Comparison of ENCODE assay signal across 1 cellular context in genomic region chr20:53734006-53734688, GRCh38.
A peak's percentile ranks its signal among the peaks of the same experiment; 100 is the strongest.
TF ChIP-seq lines count a peak whose summit lies in the region.

No MANE protein-coding gene starts in this region.

TF ChIP-seq in HepG2, 621 proteins besides CTCF, POLR2A, EP300 and RAD21 (continued from another document):
- TF ChIP-seq ZBTB37 (CRISPR knock-in tag; IDR thresholded peaks at IDR 0.05) = no peak
- no peak for TF ChIP-seq CBX2 (IDR thresholded peaks at IDR 0.05; ENCODE audit: low read depth, low read length)
- no peak for TF ChIP-seq CBX2 (CRISPR knock-in tag; IDR thresholded peaks at IDR 0.05; ENCODE audit: low read depth)
- TF ChIP-seq ZNF225 (CRISPR knock-in tag; IDR thresholded peaks at IDR 0.05) = no peak
- no peak for TF ChIP-seq NFYB (CRISPR knock-in tag; IDR thresholded peaks at IDR 0.05)
- no peak for TF ChIP-seq RXRA (CRISPR knock-in tag; IDR thresholded peaks at IDR 0.05)
- TF ChIP-seq ZNF430 (CRISPR knock-in tag; IDR thresholded peaks at IDR 0.05) = no peak
- no peak for TF ChIP-seq ZNF775 (CRISPR knock-in tag; IDR thresholded peaks at IDR 0.05; ENCODE audit: borderline replicate concordance)
- TF ChIP-seq CEBPB (IDR thresholded peaks at IDR 0.05; ENCODE audit: borderline replicate concordance, low read depth, low read length) = no peak
- TF ChIP-seq ZNF557 (CRISPR knock-in tag; IDR thresholded peaks at IDR 0.05) = no peak
- no peak for TF ChIP-seq ZNF124 (CRISPR knock-in tag; IDR thresholded peaks at IDR 0.05)
- peak; percentile 24 for TF ChIP-seq XRCC5 (optimal IDR thresholded peaks at IDR 0.05; ENCODE audit: low read length)
- no peak for TF ChIP-seq MTF1 (CRISPR knock-in tag; IDR thresholded peaks at IDR 0.05)
- no peak for TF ChIP-seq FOXA3 (CRISPR knock-in tag; IDR thresholded peaks at IDR 0.05)
- TF ChIP-seq KLF6 (CRISPR knock-in tag; IDR thresholded peaks at IDR 0.05) = no peak
- 0 out of 2 replicates have a peak, but pooled peaks have one; percentile 34 for TF ChIP-seq MIER2 (CRISPR knock-in tag; IDR thresholded peaks at IDR 0.05)
- no peak for TF ChIP-seq ZNF781 (CRISPR knock-in tag; IDR thresholded peaks at IDR 0.05; ENCODE audit: borderline replicate concordance, not compliant biosample characterization)
- TF ChIP-seq SAP130 (CRISPR knock-in tag; IDR thresholded peaks at IDR 0.05; ENCODE audit: low read depth) = no peak
- TF ChIP-seq NFE2L2 (IDR thresholded peaks at IDR 0.05; ENCODE audit: low read length) = no peak
- no peak for TF ChIP-seq ZNF562 (CRISPR knock-in tag; IDR thresholded peaks at IDR 0.05; ENCODE audit: borderline replicate concordance)
- no peak for TF ChIP-seq KIAA2018 (CRISPR knock-in tag; IDR thresholded peaks at IDR 0.05; ENCODE audit: borderline replicate concordance)
- peak; percentile 35; the same call in 1 of the 2 replicates for TF ChIP-seq HDAC2 (CRISPR knock-in tag; IDR thresholded peaks at IDR 0.05)
- TF ChIP-seq ZNF263 (CRISPR knock-in tag; IDR thresholded peaks at IDR 0.05) = no peak
- no peak for TF ChIP-seq AKAP8 (CRISPR knock-in tag; IDR thresholded peaks at IDR 0.05)
- TF ChIP-seq SKI (IDR thresholded peaks at IDR 0.05; ENCODE audit: partially characterized antibody) = no peak
- TF ChIP-seq WIZ (CRISPR knock-in tag; IDR thresholded peaks at IDR 0.05) = no peak
- no peak for TF ChIP-seq TGIF2 (CRISPR knock-in tag; IDR thresholded peaks at IDR 0.05)
- TF ChIP-seq MBD4 (IDR thresholded peaks at IDR 0.05; ENCODE audit: borderline replicate concordance, low read length) = no peak
- TF ChIP-seq ATAD3A (CRISPR knock-in tag; IDR thresholded peaks at IDR 0.05) = no peak
- TF ChIP-seq ZNF207 (IDR thresholded peaks at IDR 0.05; ENCODE audit: borderline replicate concordance) = no peak
- no peak for TF ChIP-seq ZBTB46 (CRISPR knock-in tag; IDR thresholded peaks at IDR 0.05; ENCODE audit: borderline replicate concordance)
- TF ChIP-seq ZNF451 (CRISPR knock-in tag; IDR thresholded peaks at IDR 0.05) = no peak
- TF ChIP-seq ZNF468 (CRISPR knock-in tag; IDR thresholded peaks at IDR 0.05) = no peak
- TF ChIP-seq ZNF256 (CRISPR knock-in tag; conservative IDR thresholded peaks at IDR 0.05) = no peak
- TF ChIP-seq MATR3 (CRISPR knock-in tag; IDR thresholded peaks at IDR 0.05) = no peak
- TF ChIP-seq HINFP (CRISPR knock-in tag; IDR thresholded peaks at IDR 0.05; ENCODE audit: low read depth) = no peak
- TF ChIP-seq AGO1 (IDR thresholded peaks at IDR 0.05; ENCODE audit: low read depth, low read length, poor library complexity, severe bottlenecking) = no peak
- TF ChIP-seq PBX2 (CRISPR knock-in tag; IDR thresholded peaks at IDR 0.05) = no peak
- TF ChIP-seq PAXIP1 (CRISPR knock-in tag; conservative IDR thresholded peaks at IDR 0.05) = no peak
- no peak for TF ChIP-seq ZNF180 (CRISPR knock-in tag; IDR thresholded peaks at IDR 0.05; ENCODE audit: borderline replicate concordance, low read depth)
- peak; percentile 20 for TF ChIP-seq TEAD3 (CRISPR knock-in tag; optimal IDR thresholded peaks at IDR 0.05; ENCODE audit: borderline replicate concordance)
- no peak for TF ChIP-seq ZNF383 (CRISPR knock-in tag; IDR thresholded peaks at IDR 0.05; ENCODE audit: borderline replicate concordance)
